25 cellular contexts compared by ENCODE assay signal in genomic region chr16:67451704-67452435, GRCh38. TPM values are rescaled to one million over a fixed set of nuclear protein-coding genes. Genes with fewer than 3 reads are reported as not detected.
DNase-seq lines count a peak whose midpoint lies in the region; ATAC-seq and TF ChIP-seq lines count a peak whose summit lies in the region.
"Had no signal": no experiment of that assay in that cellular context is flagged by ENCODE, and none has a peak within 500 bp of the region (broad histone marks: within the 10 kb centered on the region; RNA-seq: fewer than 3 reads in every experiment).

No MANE protein-coding gene starts in this region.

- no peak for TF ChIP-seq EP300 in suprapubic skin (IDR thresholded peaks at IDR 0.05)

- H3K36me3 ChIP-seq in lower lobe of right lung: peaks cover 73% of the 10 kb centered on the region
- peaks cover 58% of the 10 kb centered on the region for H3K36me3 ChIP-seq in suprapubic skin

- H3K4me3 ChIP-seq in lower lobe of right lung (no peak overlapping the region), suprapubic skin (no peak overlapping the region)
- H3K4me3 ChIP-seq: BLaER1 treated with 17β-estradiol and CSF1 and Interleukin-3, amounts not matched to agents 10 nM and 100 nM; smooth muscle cell had no signal

- no CpG with 5 or more reads among the region's 2 CpGs for WGBS in suprapubic skin

- TF ChIP-seq POLR2A in suprapubic skin (IDR thresholded peaks at IDR 0.05): no peak

- ATAC-seq in lower lobe of right lung (peak; percentile 44 to 47), HG02852 (IDR thresholded peaks at IDR 0.05; ENCODE audit: unreplicated experiment) (no peak), HG03354 (IDR thresholded peaks at IDR 0.05; ENCODE audit: poor library complexity, severe bottlenecking, unreplicated experiment) (no peak)

- peak overlapping the region; percentile 91 for H3K27ac ChIP-seq in VCaP
- H3K27ac ChIP-seq in lower lobe of right lung: peak overlapping the region; percentile 25
- H3K27ac ChIP-seq in suprapubic skin: peak overlapping the region; percentile 32
- H3K27ac ChIP-seq: BLaER1 treated with 17β-estradiol and CSF1 and Interleukin-3, amounts not matched to agents 10 nM and 100 nM had no signal

- DNase-seq in DMS53 (lab: John Stamatoyannopoulos, UW): peak; percentile 68
- no peak for DNase-seq in DMS53 treated with DMSO at 0.1 percent for 48 hours (lab: John Stamatoyannopoulos, UW; ENCODE audit: unreplicated experiment)
- DNase-seq in lower lobe of right lung: no peak
- DNase-seq in suprapubic skin (ENCODE audit: low spot score in 2 of 2): no peak
- DNase-seq in MV-4-11 (lab: John Stamatoyannopoulos, UW): no peak
- DNase-seq: activated CD4-positive, alpha-beta T cell treated with anti-CD3 and anti-CD28 coated beads, Interleukin-2, amount 50 U/mL, for 4 hours; activated naive CD4-positive, alpha-beta T cell treated with Interleukin-2 at 50 U/mL for 16 hours; activated T-cell treated with anti-CD3 and anti-CD28 coated beads, Interleukin-2, amount 50 U/mL, for 1 hour; foreskin melanocyte; IMR-90; NCI-H1930; NCI-H510A; SHP77 treated with DMSO at 0.1 percent for 48 hours; stimulated activated CD4-positive, alpha-beta T cell treated with anti-CD3 and anti-CD28 coated beads, Interleukin-4, amount 100 ng/mL, for 24 hours; T-helper 1 cell had no signal

- TF ChIP-seq CTCF in VCaP (conservative IDR thresholded peaks at IDR 0.05) (no peak), lower lobe of right lung (IDR thresholded peaks at IDR 0.05) (no peak), suprapubic skin (IDR thresholded peaks at IDR 0.05) (no peak)

- H3K9me3 ChIP-seq in lower lobe of right lung (no peaks in the 10 kb centered on the region), suprapubic skin (no peaks in the 10 kb centered on the region)
- H3K9me3 ChIP-seq: BLaER1 treated with 17β-estradiol and CSF1 and Interleukin-3, amounts not matched to agents 10 nM and 100 nM had no signal

- intact Hi-C loops in lower lobe of right lung (cut with DNase I): no loop called here

- H3K27me3 ChIP-seq in lower lobe of right lung (ENCODE audit: low read depth) (no peaks in the 10 kb centered on the region), suprapubic skin (no peaks in the 10 kb centered on the region)
- H3K27me3 ChIP-seq: BLaER1 treated with 17β-estradiol and CSF1 and Interleukin-3, amounts not matched to agents 10 nM and 100 nM had no signal

- peaks cover 73% of the 10 kb centered on the region for H3K4me1 ChIP-seq in lower lobe of right lung
- H3K4me1 ChIP-seq in suprapubic skin: peaks cover 53% of the 10 kb centered on the region

RNA-seq across cellular contexts. Expression of gene HSD11B2, which starts 20.9 kb away (rescaled TPM):
- total RNA-seq in lower lobe of right lung: 2.9 TPM
- total RNA-seq in suprapubic skin: 100 to 1,000 TPM in 1 of 4 donors, 10 to 100 TPM in 3; 45.6 to 164 (median 69.1) TPM
- total RNA-seq: A172, IMR-90, smooth muscle cell, temporal lobe had no signal

RNA-seq across cellular contexts. Expression of gene ATP6V0D1, which starts 29.1 kb away (rescaled TPM):
- total RNA-seq in lower lobe of right lung (175 TPM), suprapubic skin (100 to 1,000 TPM in 3 of 4 donors, 10 to 100 TPM in 1; 90.0 to 134 (median 110) TPM)

RNA-seq across cellular contexts. Expression of gene AGRP, which starts 31.5 kb away (rescaled TPM):
- total RNA-seq in lower lobe of right lung (8.5 TPM), suprapubic skin (not detected)
- total RNA-seq: A172, chondrocyte, IMR-90, mucosa of gallbladder, osteocyte, smooth muscle cell, temporal lobe had no signal

RNA-seq across cellular contexts. Expression of gene ZDHHC1, which starts 35.6 kb away (rescaled TPM):
- total RNA-seq in lower lobe of right lung: 18.9 TPM
- 10 to 100 TPM; 14.0 to 31.0 (median 23.8) TPM for total RNA-seq in suprapubic skin

RNA-seq across cellular contexts. Expression of gene TPPP3, which starts 58.6 kb away (rescaled TPM):
- total RNA-seq in lower lobe of right lung (123 TPM), suprapubic skin (100 to 1,000 TPM in 3 of 4 donors, 10 to 100 TPM in 1; 47.6 to 182 (median 121) TPM)

Comparison
In these comparisons a context has a peak if more than half of its experiments do, and no peak if none do; other contexts are left out.
1. H3K27ac ChIP-seq: peak in every context shown above with its lines; median percentile 91 in VCaP; 32 in suprapubic skin; 25 in lower lobe of right lung.
2. ATAC-seq: peak in lower lobe of right lung (2 of 2); none in HG02852 (single experiment) and HG03354 (single experiment).
3. RNA of gene HSD11B2, which starts 20.9 kb away (total RNA-seq): 45.6 to 164 TPM in suprapubic skin; 2.9 TPM in lower lobe of right lung (single experiment); every median in the first group is over 10 times any median in the second.